In genomic region chr14:69241577-69241976, GRCh38 we compare ENCODE assay signal across 23 cellular contexts. TPM values are rescaled to one million over a fixed set of nuclear protein-coding genes. Genes with fewer than 3 reads are reported as not detected.
"Had no signal": no experiment of that assay in that cellular context is flagged by ENCODE, and none has a peak within 500 bp of the region (broad histone marks: within the 10 kb centered on the region; RNA-seq: fewer than 3 reads in every experiment).

No MANE protein-coding gene starts in this region.

- H3K27ac ChIP-seq: brain microvascular endothelial cell, coronary artery, hepatocyte, lower lobe of right lung, parathyroid adenoma had no signal

- DNase-seq: activated B cell treated with CpG ODN at 0.5 μM for 24 hours; activated CD4-positive, alpha-beta T cell treated with anti-CD3 and anti-CD28 coated beads for 48 hours; activated CD8-positive, alpha-beta T cell treated with anti-CD3 and anti-CD28 coated beads for 36 hours; activated naive CD4-positive, alpha-beta T cell treated with Interleukin-2 at 50 U/mL for 16 hours; activated naive CD8-positive, alpha-beta T cell treated with anti-CD3 and anti-CD28 coated beads, Interleukin-2, amount 50 U/mL, for 24 hours; activated T-cell treated with anti-CD3 and anti-CD28 coated beads, Interleukin-2, amount 50 U/mL, for 24 hours; aorta; brain microvascular endothelial cell; erythroblast; left cardiac atrium; lower lobe of right lung; stimulated activated CD4-positive, alpha-beta T cell treated with anti-CD3 and anti-CD28 coated beads, Interleukin-12 subunit alpha, Interleukin-12 subunit beta, amount 100 ng/mL, for 4 hours; stimulated activated CD4-positive, alpha-beta T cell treated with anti-CD3 and anti-CD28 coated beads, Interleukin-1b, Interleukin-23, amount 100 ng/mL, for 48 hours; stimulated activated naive CD4-positive, alpha-beta T cell treated with Interleukin-2 at 50 U/mL for 16 hours; T-helper 2 cell had no signal

- H3K4me1 Mint-ChIP-seq: activated B cell treated with CpG ODN at 0.5 μM for 24 hours; central memory CD8-positive, alpha-beta T cell had no signal

- H3K4me1 ChIP-seq: parathyroid adenoma had no signal

- H3K4me2 ChIP-seq: hepatocyte had no signal

- H3K27me3 ChIP-seq: brain microvascular endothelial cell, hepatocyte, tibial nerve had no signal

- H3K9me3 Mint-ChIP-seq: activated B cell treated with CpG ODN at 0.5 μM for 24 hours; activated CD8-positive, alpha-beta T cell treated with anti-CD3 and anti-CD28 coated beads for 36 hours; activated naive CD8-positive, alpha-beta T cell treated with anti-CD3 and anti-CD28 coated beads, Interleukin-2, amount 50 U/mL, for 24 hours; activated T-cell treated with anti-CD3 and anti-CD28 coated beads, Interleukin-2, amount 50 U/mL, for 24 hours; activated T-helper 2 cell treated with anti-CD3 and anti-CD28 coated beads, Interferon-gamma antibody, Interleukin-2, Interleukin-4, amounts not matched to agents 10 μg/mL and 5 μg/mL and 100 μg/mL, durations not matched to agents 14 hours and 24 hours and 36 hours; central memory CD8-positive, alpha-beta T cell; mesothelial cell of epicardium; nephron had no signal

- H3K27ac Mint-ChIP-seq: activated B cell treated with CpG ODN at 0.5 μM for 24 hours; activated CD8-positive, alpha-beta T cell treated with anti-CD3 and anti-CD28 coated beads for 36 hours; activated naive CD8-positive, alpha-beta T cell treated with anti-CD3 and anti-CD28 coated beads, Interleukin-2, amount 50 U/mL, for 24 hours; activated T-cell treated with anti-CD3 and anti-CD28 coated beads, Interleukin-2, amount 50 U/mL, for 24 hours; activated T-helper 2 cell treated with anti-CD3 and anti-CD28 coated beads, Interferon-gamma antibody, Interleukin-2, Interleukin-4, amounts not matched to agents 10 μg/mL and 5 μg/mL and 100 μg/mL, durations not matched to agents 14 hours and 24 hours and 36 hours; mesothelial cell of epicardium; nephron had no signal

- H3K4me3 Mint-ChIP-seq: activated B cell treated with CpG ODN at 0.5 μM for 24 hours; activated CD8-positive, alpha-beta T cell treated with anti-CD3 and anti-CD28 coated beads for 36 hours; activated naive CD8-positive, alpha-beta T cell treated with anti-CD3 and anti-CD28 coated beads, Interleukin-2, amount 50 U/mL, for 24 hours; activated T-cell treated with anti-CD3 and anti-CD28 coated beads, Interleukin-2, amount 50 U/mL, for 24 hours; central memory CD8-positive, alpha-beta T cell; mesothelial cell of epicardium; nephron had no signal

- ATAC-seq: activated naive CD8-positive, alpha-beta T cell treated with anti-CD3 and anti-CD28 coated beads, Interleukin-2, amount 50 U/mL, for 24 hours had no signal

- H3K79me2 ChIP-seq: hepatocyte, parathyroid adenoma had no signal

- H3K4me3 ChIP-seq: coronary artery, hepatocyte, lower lobe of right lung, tibial nerve had no signal

- H3K27me3 Mint-ChIP-seq: activated B cell treated with CpG ODN at 0.5 μM for 24 hours; activated CD8-positive, alpha-beta T cell treated with anti-CD3 and anti-CD28 coated beads for 36 hours; activated naive CD8-positive, alpha-beta T cell treated with anti-CD3 and anti-CD28 coated beads, Interleukin-2, amount 50 U/mL, for 24 hours; activated T-cell treated with anti-CD3 and anti-CD28 coated beads, Interleukin-2, amount 50 U/mL, for 24 hours; central memory CD8-positive, alpha-beta T cell had no signal

- H3K9me3 ChIP-seq: lower lobe of right lung, tibial nerve had no signal

- H2AFZ ChIP-seq: hepatocyte, parathyroid adenoma had no signal

RNA-seq across cellular contexts. Expression of gene GALNT16, which starts 18.4 kb away (rescaled TPM):
- total RNA-seq: activated CD8-positive, alpha-beta T cell treated with anti-CD3 and anti-CD28 coated beads for 36 hours had no signal
